In genomic region chr4:169902658-169903345, GRCh38 we compare ENCODE assay signal across 24 cellular contexts.
DNase-seq lines count a peak whose midpoint lies in the region; ATAC-seq and TF ChIP-seq lines count a peak whose summit lies in the region.
"Had no signal": no experiment of that assay in that cellular context is flagged by ENCODE, and none has a peak within 500 bp of the region (broad histone marks: within the 10 kb centered on the region; RNA-seq: fewer than 3 reads in every experiment).

No MANE protein-coding gene starts in this region.

- TF ChIP-seq CTCF in SK-N-SH (IDR thresholded peaks at IDR 0.05): no peak
- TF ChIP-seq CTCF in right lobe of liver (IDR thresholded peaks at IDR 0.05): peak; percentile 38 to 57 (median 52)
- TF ChIP-seq CTCF in hepatocyte (IDR thresholded peaks at IDR 0.05; ENCODE audit: poor library complexity): no peak

- TF ChIP-seq RAD21 in SK-N-SH (IDR thresholded peaks at IDR 0.05; ENCODE audit: low read length): peak; percentile 12; the same call in 1 of the 2 replicates

- H3K36me3 ChIP-seq in SK-N-SH (replicated peaks in 1 of 2; ENCODE audit: control insufficient read depth in 1 of 2, insufficient read depth in 2 of 2, low read length in 1 of 2) (no peaks in the 10 kb centered on the region), right lobe of liver (no peaks in the 10 kb centered on the region), hepatocyte (replicated peaks; ENCODE audit: insufficient read depth, low read depth) (no peaks in the 10 kb centered on the region)
- H3K36me3 ChIP-seq: BLaER1 treated with 17β-estradiol and CSF1 and Interleukin-3, amounts not matched to agents 10 nM and 100 nM; prostate gland; spleen; suprapubic skin had no signal

- H3K4me3 ChIP-seq in SK-N-SH (ENCODE audit: low read depth in 2 of 2, low read length in 1 of 2): no peak overlapping the region
- H3K4me3 ChIP-seq in right lobe of liver: peak overlapping the region in 1 of 3 donors; percentile 35
- no peak overlapping the region for H3K4me3 ChIP-seq in hepatocyte
- H3K4me3 ChIP-seq: BLaER1 treated with 17β-estradiol and CSF1 and Interleukin-3, amounts not matched to agents 10 nM and 100 nM; prostate gland; spleen; suprapubic skin had no signal

- H3K4me1 ChIP-seq in SK-N-SH (ENCODE audit: control insufficient read depth in 1 of 2, insufficient read depth in 2 of 2, low read depth in 1 of 2, low read length in 1 of 2) (peaks cover 0 to 2% of the 10 kb centered on the region in 2 experiments; a peak in 1 of 4 replicates), right lobe of liver (peaks cover 0 to 27% (median 11%) of the 10 kb centered on the region in 4 donors), hepatocyte (ENCODE audit: insufficient read depth) (no peaks in the 10 kb centered on the region)
- H3K4me1 ChIP-seq: BLaER1 treated with 17β-estradiol and CSF1 and Interleukin-3, amounts not matched to agents 10 nM and 100 nM; prostate gland; spleen; suprapubic skin had no signal

- H3K27ac ChIP-seq in SK-N-SH (ENCODE audit: low read depth in 2 of 2, low read length in 1 of 2) (no peak overlapping the region), caudate nucleus (ENCODE audit: low read depth, low read length) (peak overlapping the region; percentile 46), right lobe of liver (peak overlapping the region in 2 of 3 donors; percentile 1 to 69), hepatocyte (no peak overlapping the region)
- H3K27ac ChIP-seq: BLaER1 treated with 17β-estradiol and CSF1 and Interleukin-3, amounts not matched to agents 10 nM and 100 nM; prostate gland; spleen; suprapubic skin had no signal

- TF ChIP-seq EP300 in SK-N-SH (IDR thresholded peaks at IDR 0.05; ENCODE audit: borderline replicate concordance in 1 of 2, low read depth in 1 of 2, low read length in 1 of 2): no peak

- H3K27me3 ChIP-seq in SK-N-SH (ENCODE audit: insufficient read depth) (no peaks in the 10 kb centered on the region), right lobe of liver (no peaks in the 10 kb centered on the region), hepatocyte (no peaks in the 10 kb centered on the region)
- H3K27me3 ChIP-seq: BLaER1 treated with 17β-estradiol and CSF1 and Interleukin-3, amounts not matched to agents 10 nM and 100 nM; suprapubic skin had no signal

- H3K9ac ChIP-seq in SK-N-SH: no peak overlapping the region
- H3K9ac ChIP-seq: BLaER1 treated with 17β-estradiol and CSF1 and Interleukin-3, amounts not matched to agents 10 nM and 100 nM had no signal

- no peak for TF ChIP-seq POLR2A in right lobe of liver (IDR thresholded peaks at IDR 0.05)

- no peak for ATAC-seq in SK-N-SH treated with all-trans-retinoic acid at 6 μM for 48 hours
- ATAC-seq in right lobe of liver: peak; percentile 85 to 94 (median 86)
- ATAC-seq: natural killer cell, PC-3 had no signal

- H3K79me2 ChIP-seq in SK-N-SH (ENCODE audit: insufficient read depth): no peaks in the 10 kb centered on the region
- no peaks in the 10 kb centered on the region for H3K79me2 ChIP-seq in hepatocyte

- H3K9me2 ChIP-seq in SK-N-SH: no peaks in the 10 kb centered on the region
- no peaks in the 10 kb centered on the region for H3K9me2 ChIP-seq in hepatocyte (replicated peaks; ENCODE audit: insufficient read depth)

- H4K20me1 ChIP-seq in SK-N-SH (ENCODE audit: insufficient read depth) (no peaks in the 10 kb centered on the region), hepatocyte (ENCODE audit: insufficient read depth, poor library complexity, severe bottlenecking) (no peaks in the 10 kb centered on the region)
- H4K20me1 ChIP-seq: BLaER1 treated with 17β-estradiol and CSF1 and Interleukin-3, amounts not matched to agents 10 nM and 100 nM had no signal

- H3K4me2 ChIP-seq in SK-N-SH: no peak overlapping the region
- no peak overlapping the region for H3K4me2 ChIP-seq in hepatocyte
- H3K4me2 ChIP-seq: BLaER1 treated with 17β-estradiol and CSF1 and Interleukin-3, amounts not matched to agents 10 nM and 100 nM had no signal

- peaks cover 7% of the 10 kb centered on the region for H3F3A ChIP-seq in SK-N-SH (replicated peaks; ENCODE audit: insufficient read depth)

- H3K9me3 ChIP-seq in SK-N-SH (no peaks in the 10 kb centered on the region), right lobe of liver (no peaks in the 10 kb centered on the region), hepatocyte (ENCODE audit: low read depth) (no peaks in the 10 kb centered on the region)
- H3K9me3 ChIP-seq: BLaER1 treated with 17β-estradiol and CSF1 and Interleukin-3, amounts not matched to agents 10 nM and 100 nM; prostate gland; spleen; suprapubic skin had no signal

- POLR2A ChIA-PET in SK-N-SH (lab: Yijun Ruan, JAX): no interaction called here

- 77% methylated on average over 8 of the region's 9 CpGs for WGBS in SK-N-SH (ENCODE audit: low lambda C conversion rate)
- WGBS in right lobe of liver (ENCODE audit: insufficient coverage, low coverage, low lambda C conversion rate, missing lambda C conversion rate): 37% methylated on average over 6 of the region's 9 CpGs
- WGBS in hepatocyte (ENCODE audit: low lambda C conversion rate, missing lambda C conversion rate): 82% methylated on average over 9 of the region's 9 CpGs

- intact Hi-C loops in right lobe of liver (cut with DNase I): loop anchor here in 1 of 2 donors (10.0 kb wide), 1 partner anchor 132 kb away; no protein-coding TSS in a partner anchor

- DNase-seq in SK-N-SH: no peak
- peak in 4 of 61 donors; percentile 2 to 33 (median 12) for DNase-seq in caudate nucleus (lab: John Stamatoyannopoulos, UW)
- DNase-seq in right lobe of liver: peak; percentile 36 to 88 (median 52)
- no peak for DNase-seq in iPS-NIHi11 (ENCODE audit: low spot score)
- DNase-seq in hepatocyte (ENCODE audit: low spot score): no peak
- DNase-seq in SHP77 treated with DMSO at 0.1 percent for 48 hours (lab: John Stamatoyannopoulos, UW): no peak
- DNase-seq in GM19240 (ENCODE audit: insufficient read length, low spot score): no peak
- DNase-seq: activated CD4-positive, alpha-beta T cell treated with anti-CD3 and anti-CD28 coated beads for 4 hours; activated effector memory CD4-positive, alpha-beta T cell treated with anti-CD3 and anti-CD28 coated beads, Interleukin-2, amount 50 U/mL, for 16 hours; central memory CD4-positive, alpha-beta T cell; DMS153; effector CD4-positive, alpha-beta T cell; glutamatergic neuron; GOT3; mesenchymal stem cell; natural killer cell; NCI-H187 treated with DMSO at 0.1 percent for 48 hours; NCI-H524; PC-3; spleen had no signal

- H2AFZ ChIP-seq in SK-N-SH (ENCODE audit: low read depth): no peak overlapping the region
- H2AFZ ChIP-seq in hepatocyte: no peak overlapping the region

- CTCF ChIA-PET in SK-N-SH (lab: Yijun Ruan, JAX): no interaction called here

TF ChIP-seq in SK-N-SH, 30 proteins besides CTCF, POLR2A, EP300 and RAD21 (continues in another document):
- TF ChIP-seq JUND (IDR thresholded peaks at IDR 0.05) (no peak), GATA2 (CRISPR knock-in tag; IDR thresholded peaks at IDR 0.05) (no peak), TAF1 (IDR thresholded peaks at IDR 0.05; ENCODE audit: borderline replicate concordance, low read depth, low read length) (no peak), RFX5 (IDR thresholded peaks at IDR 0.05; ENCODE audit: low read length) (no peak), ZBTB33 (IDR thresholded peaks at IDR 0.05; ENCODE audit: borderline replicate concordance, low read depth) (no peak)

TF ChIP-seq in SK-N-SH treated with all-trans-retinoic acid at 6 μM for 48 hours, 23 proteins besides CTCF, POLR2A, EP300 and RAD21:
- TF ChIP-seq BACH2 (CRISPR knock-in tag; IDR thresholded peaks at IDR 0.05; ENCODE audit: borderline replicate concordance) (no peak), SNAI2 (CRISPR knock-in tag; IDR thresholded peaks at IDR 0.05) (no peak), ZC3H10 (CRISPR knock-in tag; IDR thresholded peaks at IDR 0.05) (no peak), TCF4 (CRISPR knock-in tag; IDR thresholded peaks at IDR 0.05; ENCODE audit: borderline replicate concordance) (no peak), ZFP3 (CRISPR knock-in tag; IDR thresholded peaks at IDR 0.05) (no peak), PATZ1 (CRISPR knock-in tag; IDR thresholded peaks at IDR 0.05; ENCODE audit: borderline replicate concordance) (no peak), ARNTL (CRISPR knock-in tag; IDR thresholded peaks at IDR 0.05; ENCODE audit: borderline replicate concordance, low read depth) (no peak), RARB (CRISPR knock-in tag; IDR thresholded peaks at IDR 0.05) (no peak), TOX (CRISPR knock-in tag; IDR thresholded peaks at IDR 0.05; ENCODE audit: borderline replicate concordance) (no peak), POU6F1 (CRISPR knock-in tag; IDR thresholded peaks at IDR 0.05; ENCODE audit: borderline replicate concordance, low read depth) (no peak), OSR1 (CRISPR knock-in tag; IDR thresholded peaks at IDR 0.05) (no peak), ZFP30 (CRISPR knock-in tag; IDR thresholded peaks at IDR 0.05) (no peak)
TF ChIP-seq in SK-N-SH treated with all-trans-retinoic acid at 6 μM for 48 hours: peak in this region for 0.

Comparison
In these comparisons a context has a peak if more than half of its experiments do, and no peak if none do; other contexts are left out.
1. DNase-seq: peak in right lobe of liver (3 of 3); none in SK-N-SH (single experiment), iPS-NIHi11 (single experiment), hepatocyte (single experiment), SHP77 treated with DMSO at 0.1 percent for 48 hours (single experiment) and GM19240 (single experiment).
2. H3K27ac ChIP-seq: peak in caudate nucleus (single experiment) and right lobe of liver (2 of 3); none in SK-N-SH (0 of 2) and hepatocyte (single experiment).
3. CTCF ChIP-seq: peak in right lobe of liver (4 of 4); none in SK-N-SH (single experiment) and hepatocyte (single experiment).